1 cellular context compared by ENCODE assay signal in the genomic region with DNA sequence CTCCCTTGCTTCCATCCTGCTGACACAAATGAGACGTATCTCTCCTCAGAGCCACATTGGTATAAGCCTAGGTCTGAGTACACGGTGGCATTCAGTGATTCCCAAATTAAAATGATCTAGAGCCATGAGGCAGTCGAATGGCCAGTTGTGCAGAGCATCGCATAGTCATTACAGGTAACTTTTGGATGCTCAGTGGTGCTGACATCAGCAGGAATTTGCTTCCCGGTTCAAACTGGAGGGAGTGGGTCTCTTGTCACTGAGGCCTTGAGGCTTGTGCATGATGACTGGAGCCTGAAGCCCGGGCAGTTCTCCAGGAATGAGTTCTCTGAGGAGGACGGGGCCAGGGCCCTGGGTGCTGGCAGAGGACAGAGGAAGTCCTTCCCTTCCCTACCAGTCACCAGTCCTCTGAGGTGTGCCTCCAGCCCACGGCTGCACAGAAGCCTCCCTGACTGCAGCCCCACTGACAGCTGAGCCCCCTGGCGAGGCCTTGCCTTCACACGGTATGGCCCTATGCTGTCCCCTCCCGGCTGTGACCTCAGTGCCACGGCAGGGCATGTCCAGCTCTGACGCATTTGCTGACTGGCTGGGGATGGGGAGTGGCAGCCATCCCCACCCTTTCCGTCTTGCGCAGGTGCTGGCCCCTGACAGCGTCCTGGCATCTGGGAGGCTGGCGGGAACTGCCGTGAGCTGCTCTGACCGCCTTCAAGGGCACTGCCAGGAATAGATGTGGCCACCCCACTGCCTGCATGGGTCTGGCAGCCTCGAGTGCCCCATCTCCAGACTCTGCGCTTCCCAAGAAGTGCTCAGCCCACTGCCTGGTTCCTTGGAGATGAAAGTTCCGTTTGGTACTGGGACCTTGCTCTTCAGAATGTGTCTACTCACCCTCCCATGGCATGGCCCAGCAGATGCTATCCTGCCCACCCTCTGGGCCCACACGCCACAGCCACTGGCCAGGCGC.
TF ChIP-seq lines count a peak whose summit lies in the region.

No MANE protein-coding gene starts in this region.

TF ChIP-seq in K562, 482 proteins besides CTCF, POLR2A, EP300 and RAD21:
- TF ChIP-seq MAFK (IDR thresholded peaks at IDR 0.05; ENCODE audit: low read length) = 0 out of 2 replicates have a peak, but pooled peaks have one; percentile 29
- TF ChIP-seq GTF2F1 (IDR thresholded peaks at IDR 0.05; ENCODE audit: low read depth, low read length) = no peak
